19 cellular contexts compared by ENCODE assay signal in the genomic region with DNA sequence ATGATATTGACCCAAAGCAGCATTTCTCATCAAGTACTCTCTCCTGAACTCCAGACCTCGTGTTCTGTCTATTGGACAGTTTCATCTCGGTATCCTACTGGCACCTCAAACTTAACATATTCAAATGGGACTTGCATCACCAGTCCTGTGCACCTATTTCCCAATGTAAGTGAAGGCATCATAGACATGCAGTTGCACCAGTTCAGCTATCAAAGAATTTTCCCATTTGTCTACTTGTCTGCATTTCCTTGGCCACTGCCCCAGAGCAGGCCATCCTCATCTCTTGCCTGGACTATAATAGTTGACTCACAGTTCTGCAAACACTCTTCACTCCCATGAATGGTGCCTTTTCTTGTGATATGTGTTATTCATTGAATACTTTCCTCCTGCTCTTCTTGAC. TPM values are rescaled to one million over a fixed set of nuclear protein-coding genes. Genes with fewer than 3 reads are reported as not detected.
DNase-seq lines count a peak whose midpoint lies in the region; ATAC-seq, FAIRE-seq and TF ChIP-seq lines count a peak whose summit lies in the region.
"Had no signal": no experiment of that assay in that cellular context is flagged by ENCODE, and none has a peak within 500 bp of the region (broad histone marks: within the 10 kb centered on the region; RNA-seq: fewer than 3 reads in every experiment).

No MANE protein-coding gene starts in this region.

- intact Hi-C loops in endothelial cell of umbilical vein (cut with micrococcal nuclease) (no loop called here), heart left ventricle (cut with DNase I) (loop anchor here in 3 of 10 donors (5.0 to 10.0 kb wide), 3 partner anchors 76 to 242 kb away; no protein-coding TSS in a partner anchor), body of pancreas (cut with DNase I) (no loop called here)

- H2AFZ ChIP-seq in H9 (ENCODE audit: low read length) (no peak overlapping the region), endothelial cell of umbilical vein (ENCODE audit: low read depth, low read length) (no peak overlapping the region)

- no peak overlapping the region for H3K9ac ChIP-seq in H9 (ENCODE audit: extremely low read depth, insufficient read length, low read length)
- no peak overlapping the region for H3K9ac ChIP-seq in endothelial cell of umbilical vein (replicated peaks; ENCODE audit: extremely low read depth, insufficient read depth, low read length)

- H3K27ac ChIP-seq in H9 (ENCODE audit: insufficient read length, low read depth, low read length) (no peak overlapping the region), RWPE2 (ENCODE audit: poor library complexity, severe bottlenecking) (peak overlapping the region; percentile 74), endothelial cell of umbilical vein (ENCODE audit: insufficient read depth, low read depth, low read length) (peak overlapping the region; percentile 98), heart left ventricle (peak overlapping the region in 1 of 12 donors; percentile 12), body of pancreas (no peak overlapping the region)
- H3K27ac ChIP-seq: Peyer's patch had no signal

- TF ChIP-seq CTCF in H9 (conservative IDR thresholded peaks at IDR 0.05): no peak
- TF ChIP-seq CTCF in RWPE2 (IDR thresholded peaks at IDR 0.05; ENCODE audit: poor library complexity, severe bottlenecking): no peak
- no peak for TF ChIP-seq CTCF in endothelial cell of umbilical vein (IDR thresholded peaks at IDR 0.05; ENCODE audit: extremely low read depth in 1 of 2, insufficient read depth in 1 of 2, low read depth in 1 of 2, low read length in 2 of 2)
- TF ChIP-seq CTCF in type B pancreatic cell (conservative IDR thresholded peaks at IDR 0.05): no peak
- no peak for TF ChIP-seq CTCF in heart left ventricle (IDR thresholded peaks at IDR 0.05)
- no peak for TF ChIP-seq CTCF in body of pancreas (IDR thresholded peaks at IDR 0.05)

- no peak overlapping the region for H3K14ac ChIP-seq in H9 (ENCODE audit: insufficient read depth, low read length)

- CTCF ChIA-PET in endothelial cell of umbilical vein (lab: Charles Lee): no interaction called here

- DNase-seq in H9 (no peak), RWPE2 (ENCODE audit: low spot score) (no peak), endothelial cell of umbilical vein (ENCODE audit: low read depth, low spot score) (no peak), type B pancreatic cell (ENCODE audit: extremely low spot score, unreplicated experiment) (no peak), heart left ventricle (no peak), body of pancreas (no peak), T-helper 17 cell (no peak)
- DNase-seq: ACHN, AML-193, COR-L47, DMS79, NCI-H1092, NCI-H2081 treated with DMSO at 0.1 percent for 48 hours, NCI-H524, Peyer's patch, Right ventricle myocardium superior had no signal

- no peak overlapping the region for H3K4ac ChIP-seq in H9 (ENCODE audit: low read depth, low read length)

- no peak overlapping the region for H3T11ph ChIP-seq in H9 (ENCODE audit: low read length)

- dilution Hi-C loops in endothelial cell of umbilical vein (cut with MboI; ENCODE audit: extremely low pct_ligation_motif_present, low sequenced_read_pairs): no loop called here

- no peak overlapping the region for H4K91ac ChIP-seq in H9 (ENCODE audit: insufficient read length, low read depth, low read length)

- no CpG with 5 or more reads among the region's 2 CpGs for WGBS in H9 (ENCODE audit: extremely low coverage, insufficient read length, low lambda C conversion rate)
- WGBS in heart left ventricle, 4 donors: 95 to 100% (median 96%) methylated on average over 2 of the region's 2 CpGs
- WGBS in body of pancreas, 2 donors: 73 to 81% methylated on average over 2 of the region's 2 CpGs

- TF ChIP-seq POLR2A in endothelial cell of umbilical vein (IDR thresholded peaks at IDR 0.05; ENCODE audit: low read depth, low read length): no peak
- TF ChIP-seq POLR2A in heart left ventricle (IDR thresholded peaks at IDR 0.05): no peak
- no peak for TF ChIP-seq POLR2A in body of pancreas (IDR thresholded peaks at IDR 0.05)

- H3K56ac ChIP-seq in H9 (ENCODE audit: insufficient read length, low read depth, low read length): no peak overlapping the region

- H3K27me3 ChIP-seq in H9 (ENCODE audit: insufficient read depth, low read length): no peaks in the 10 kb centered on the region
- no peaks in the 10 kb centered on the region for H3K27me3 ChIP-seq in RWPE2 (ENCODE audit: insufficient read depth, poor library complexity, severe bottlenecking)
- no peaks in the 10 kb centered on the region for H3K27me3 ChIP-seq in endothelial cell of umbilical vein (ENCODE audit: control insufficient read depth in 2 of 2, insufficient read depth in 2 of 2, low read length in 2 of 2)
- no peaks in the 10 kb centered on the region for H3K27me3 ChIP-seq in heart left ventricle
- H3K27me3 ChIP-seq in body of pancreas: no peaks in the 10 kb centered on the region
- H3K27me3 ChIP-seq: Peyer's patch had no signal

- peaks cover 0 to 7% (median 0%) of the 10 kb centered on the region in 3 experiments; a peak in 1 of 7 replicates for H3K36me3 Mint-ChIP-seq in H9 (ENCODE audit: insufficient read depth in 1 of 3, low read depth in 3 of 3)
- H3K36me3 Mint-ChIP-seq in type B pancreatic cell: peaks cover 9% of the 10 kb centered on the region
- no peaks in the 10 kb centered on the region for H3K36me3 Mint-ChIP-seq in T-helper 17 cell (ENCODE audit: low read depth)
- H3K36me3 Mint-ChIP-seq: CD14-positive monocyte had no signal

- no peaks in the 10 kb centered on the region for H3K23me2 ChIP-seq in H9 (ENCODE audit: insufficient read length, low read depth, low read length, poor library complexity, severe bottlenecking)

- H3K79me1 ChIP-seq in H9 (ENCODE audit: insufficient read depth, low read depth, low read length, poor library complexity, severe bottlenecking): no peaks in the 10 kb centered on the region

- no peak overlapping the region for H3K4me3 ChIP-seq in RWPE2 (ENCODE audit: severe bottlenecking)
- no peak overlapping the region for H3K4me3 ChIP-seq in endothelial cell of umbilical vein (replicated peaks in 1 of 3; ENCODE audit: insufficient read depth in 1 of 3, low read depth in 1 of 3, low read length in 3 of 3)
- no peak overlapping the region for H3K4me3 ChIP-seq in heart left ventricle
- H3K4me3 ChIP-seq in body of pancreas: no peak overlapping the region
- H3K4me3 ChIP-seq: Peyer's patch had no signal

- no peak for FAIRE-seq in endothelial cell of umbilical vein (lab: Jason Lieb, UNC)

- ATAC-seq in RWPE2 (ENCODE audit: low read depth): peak; percentile 29; the same call in 1 of the 3 replicates
- ATAC-seq in heart left ventricle: no peak
- ATAC-seq in body of pancreas: no peak
- no peak for ATAC-seq in T-helper 17 cell
- ATAC-seq: SK-N-SH treated with all-trans-retinoic acid at 6 μM for 48 hours had no signal

- H3K79me2 ChIP-seq in H9 (ENCODE audit: insufficient read depth, low read length) (no peaks in the 10 kb centered on the region), endothelial cell of umbilical vein (ENCODE audit: control insufficient read depth, insufficient read depth, low read length) (no peaks in the 10 kb centered on the region)

- no peak overlapping the region for H4K5ac ChIP-seq in H9 (ENCODE audit: insufficient read length, low read depth, low read length)

- H3K27ac Mint-ChIP-seq in H9: peak overlapping the region in 2 of 3 experiments; percentile 0; a peak in 1 of 7 replicates
- H3K27ac Mint-ChIP-seq in type B pancreatic cell: peak overlapping the region; percentile 84
- no peak overlapping the region for H3K27ac Mint-ChIP-seq in T-helper 17 cell

- no peak overlapping the region for H2BK5ac ChIP-seq in H9 (ENCODE audit: insufficient read length, low read length)

- no TSS peak for BruUV-seq in endothelial cell of umbilical vein (replicated peaks; lab: Mats Ljungman, UMichigan)

- H3K4me3 Mint-ChIP-seq in H9 (no peak overlapping the region), type B pancreatic cell (peak overlapping the region; percentile 59), T-helper 17 cell (no peak overlapping the region)
- H3K4me3 Mint-ChIP-seq: CD14-positive monocyte had no signal

- H4K20me1 ChIP-seq in H9 (ENCODE audit: control insufficient read depth, insufficient read depth, insufficient read length) (no peaks in the 10 kb centered on the region), endothelial cell of umbilical vein (replicated peaks; ENCODE audit: control insufficient read depth, extremely low read depth, insufficient read depth, low read length) (no peaks in the 10 kb centered on the region)

- H2BK15ac ChIP-seq in H9 (ENCODE audit: low read depth, low read length): no peak overlapping the region

- H3K18ac ChIP-seq in H9 (ENCODE audit: insufficient read length, low read depth, low read length): no peak overlapping the region

- peak overlapping the region; percentile 6 for H2AK5ac ChIP-seq in H9 (ENCODE audit: insufficient read length, low read length)

- H3K27me3 Mint-ChIP-seq in H9 (ENCODE audit: low read depth) (no peaks in the 10 kb centered on the region), type B pancreatic cell (peaks cover 3% of the 10 kb centered on the region), T-helper 17 cell (no peaks in the 10 kb centered on the region)

- POLR2A ChIA-PET in endothelial cell of umbilical vein (lab: Charles Lee): no interaction called here

- 0 out of 2 replicates have a peak, but pooled peaks cover 2% of the 10 kb centered on the region for H3K4me1 ChIP-seq in H9 (ENCODE audit: insufficient read depth, low read length)
- peaks cover 19% of the 10 kb centered on the region for H3K4me1 ChIP-seq in RWPE2 (ENCODE audit: insufficient read depth, poor library complexity, severe bottlenecking)
- peaks cover 21% of the 10 kb centered on the region for H3K4me1 ChIP-seq in endothelial cell of umbilical vein (ENCODE audit: control insufficient read depth, extremely low read depth, insufficient read depth, low read length)
- peaks cover 0 to 56% (median 20%) of the 10 kb centered on the region in 12 donors for H3K4me1 ChIP-seq in heart left ventricle
- H3K4me1 ChIP-seq in body of pancreas: peaks cover 6% of the 10 kb centered on the region
- H3K4me1 ChIP-seq: Peyer's patch had no signal

- H3K9me3 Mint-ChIP-seq in H9: no peaks in the 10 kb centered on the region
- H3K9me3 Mint-ChIP-seq in type B pancreatic cell: peaks cover 13% of the 10 kb centered on the region

- no peak overlapping the region for H2BK12ac ChIP-seq in H9 (ENCODE audit: insufficient read length, low read depth, low read length)

- H3K9me3 ChIP-seq in H9 (ENCODE audit: control insufficient read depth, low read depth, low read length): no peaks in the 10 kb centered on the region
- H3K9me3 ChIP-seq in RWPE2 (ENCODE audit: severe bottlenecking): no peaks in the 10 kb centered on the region
- H3K9me3 ChIP-seq in endothelial cell of umbilical vein (replicated peaks; ENCODE audit: control insufficient read depth, insufficient read depth, low read length): no peaks in the 10 kb centered on the region
- H3K9me3 ChIP-seq in heart left ventricle: no peaks in the 10 kb centered on the region
- no peaks in the 10 kb centered on the region for H3K9me3 ChIP-seq in body of pancreas
- H3K9me3 ChIP-seq in T-helper 17 cell (ENCODE audit: control insufficient read depth, low read length, poor library complexity, severe bottlenecking): no peaks in the 10 kb centered on the region
- H3K9me3 ChIP-seq: Peyer's patch had no signal

- H3K4me1 Mint-ChIP-seq in H9 (peaks cover 18 to 19% of the 10 kb centered on the region in 2 experiments), type B pancreatic cell (ENCODE audit: unreplicated experiment) (peaks cover 36% of the 10 kb centered on the region), T-helper 17 cell (no peaks in the 10 kb centered on the region)

- H3K23ac ChIP-seq in H9 (ENCODE audit: insufficient read length, low read depth, low read length): no peak overlapping the region

- H3K4me2 ChIP-seq in H9 (ENCODE audit: insufficient read depth, insufficient read length, low read length): no peak overlapping the region
- H3K4me2 ChIP-seq in endothelial cell of umbilical vein (ENCODE audit: insufficient read depth, low read length): no peak overlapping the region

- H2BK120ac ChIP-seq in H9 (ENCODE audit: low read depth, low read length, poor library complexity, severe bottlenecking): no peak overlapping the region

- H3K36me3 ChIP-seq in RWPE2 (ENCODE audit: low read depth) (0 out of 2 replicates have a peak, but pooled peaks cover 6% of the 10 kb centered on the region), endothelial cell of umbilical vein (ENCODE audit: control insufficient read depth in 2 of 2, extremely low read depth in 1 of 2, insufficient read depth in 2 of 2, low read length in 2 of 2) (no peaks in the 10 kb centered on the region), heart left ventricle (no peaks in the 10 kb centered on the region), body of pancreas (replicated peaks in 1 of 2; ENCODE audit: insufficient read depth in 1 of 2, low read depth in 2 of 2) (no peaks in the 10 kb centered on the region)
- H3K36me3 ChIP-seq: Peyer's patch had no signal

- H2BK20ac ChIP-seq in H9 (ENCODE audit: low read depth, low read length, poor library complexity, severe bottlenecking): no peak overlapping the region

- no peak overlapping the region for H4K8ac ChIP-seq in H9 (replicated peaks; ENCODE audit: insufficient read length, low read depth, low read length)

- no peaks in the 10 kb centered on the region for H3K9me1 ChIP-seq in endothelial cell of umbilical vein (replicated peaks; ENCODE audit: control insufficient read depth, extremely low read depth, insufficient read depth, low read length)

RNA-seq across cellular contexts. Expression of a gene that starts 11.3 kb away (rescaled TPM):
- 3.3 and 4.0 TPM in 2 replicates for total RNA-seq in H9 (2021)
- 18.6 and 32.8 TPM in 2 replicates for total RNA-seq in endothelial cell of umbilical vein
- polyA plus RNA-seq in endothelial cell of umbilical vein: 10.0 and 14.3 TPM in 2 replicates
- polyA plus RNA-seq in endothelial cell of umbilical vein (2011; cell fraction: cytosol; rRNA removed): 8.1 and 8.4 TPM in 2 replicates
- polyA plus RNA-seq in endothelial cell of umbilical vein (2011; cell fraction: nucleus; rRNA removed): 73.9 and 103 TPM in 2 replicates
- 5.1 and 6.4 TPM in 2 replicates for polyA plus RNA-seq in endothelial cell of umbilical vein (2012)
- 36.1 and 37.3 TPM in 2 replicates for polyA minus RNA-seq in endothelial cell of umbilical vein
- 36.4 TPM for polyA minus RNA-seq in endothelial cell of umbilical vein (2011; cell fraction: cytosol; rRNA and poly(A)+ RNA removed)
- polyA minus RNA-seq in endothelial cell of umbilical vein (2011; cell fraction: nucleus; rRNA and poly(A)+ RNA removed): 54.3 and 70.0 TPM in 2 replicates
- total RNA-seq in type B pancreatic cell (ENCODE audit: low replicate concordance): 35.7 and 67.9 TPM in 2 replicates
- total RNA-seq in heart left ventricle: 100 to 1,000 TPM; 169 to 345 (median 247) TPM
- polyA plus RNA-seq in heart left ventricle: 10 to 100 TPM; 50.9 to 54.0 TPM
- 10 to 100 TPM in 1 of 2 donors, 1 to 10 TPM in 1; 9.3 to 24.1 TPM for total RNA-seq in body of pancreas
- not detected for total RNA-seq in T-helper 17 cell
- total RNA-seq: G401 had no signal

Comparison
In these comparisons a context has a peak if more than half of its experiments do, and no peak if none do; other contexts are left out.
1. H3K27ac ChIP-seq: peak in RWPE2 (single experiment) and endothelial cell of umbilical vein (single experiment); none in H9 (single experiment) and body of pancreas (0 of 4).